In genomic region chr20:9440891-9441290, GRCh38 we compare ENCODE assay signal across 28 cellular contexts.
"Had no signal": no experiment of that assay in that cellular context is flagged by ENCODE, and none has a peak within 500 bp of the region (broad histone marks: within the 10 kb centered on the region; RNA-seq: fewer than 3 reads in every experiment).

No MANE protein-coding gene starts in this region.

- H3K27me3 Mint-ChIP-seq: activated naive CD4-positive, alpha-beta T cell treated with anti-CD3 and anti-CD28 coated beads, Interleukin-2, amount 10 ng/mL, durations not matched to agents 7 days and 5 days; naive thymus-derived CD4-positive, alpha-beta T cell had no signal

- H3K27ac Mint-ChIP-seq: activated naive CD4-positive, alpha-beta T cell treated with anti-CD3 and anti-CD28 coated beads, Interleukin-2, amount 10 ng/mL, durations not matched to agents 7 days and 5 days; naive thymus-derived CD4-positive, alpha-beta T cell; stimulated activated effector memory CD8-positive, alpha-beta T cell treated with anti-CD3 and anti-CD28 coated beads, Interleukin-12 subunit alpha, Interleukin-12 subunit beta, amount 100 ng/mL, for 72 hours; T-helper 1 cell treated with Interleukin-12 subunit alpha and Interleukin-12 subunit beta and Interleukin-4 antibody, amounts not matched to agents 30 μg/mL and 1 μg/mL, for 36 hours had no signal

- H3K27me3 ChIP-seq: body of pancreas, gastroesophageal sphincter, right lobe of liver, stomach, vagina had no signal

- DNase-seq: activated CD4-positive, alpha-beta T cell treated with anti-CD3 and anti-CD28 coated beads for 4 hours; activated CD4-positive, alpha-beta T cell treated with anti-CD3 and anti-CD28 coated beads, Interleukin-2, amount 50 U/mL, for 48 hours; activated CD4-positive, CD25-positive, alpha-beta regulatory T cell; activated CD8-positive, alpha-beta memory T cell treated with anti-CD3 and anti-CD28 coated beads, Interleukin-2, amount 50 U/mL, for 48 hours; activated effector memory CD4-positive, alpha-beta T cell treated with Interleukin-2 at 50 U/mL for 16 hours; activated naive CD4-positive, alpha-beta T cell treated with anti-CD3 and anti-CD28 coated beads, Interleukin-2, amount 10 ng/mL, durations not matched to agents 7 days and 5 days; activated T-cell treated with anti-CD3 and anti-CD28 coated beads, Interleukin-2, amount 50 U/mL, for 4 hours; body of pancreas; dermis blood vessel endothelial cell; effector CD8-positive, alpha-beta T cell; head of caudate nucleus; kidney; naive thymus-derived CD4-positive, alpha-beta T cell; occipital lobe; posterior cingulate gyrus; right lobe of liver; small intestine; stimulated activated CD4-positive, alpha-beta T cell treated with anti-CD3 and anti-CD28 coated beads, Interleukin-2, amount 100 ng/mL, for 24 hours; stomach; T1000; trophoblast cell had no signal

- H3K4me1 ChIP-seq: body of pancreas, gastroesophageal sphincter, right lobe of liver, stomach, vagina had no signal

- H3K4me3 ChIP-seq: body of pancreas, gastroesophageal sphincter, lung, right lobe of liver, stomach, vagina had no signal

- ATAC-seq: activated T-cell treated with anti-CD3 and anti-CD28 coated beads, Interleukin-2, amount 50 U/mL, for 4 hours; body of pancreas; gastroesophageal sphincter; left lobe of liver; naive thymus-derived CD4-positive, alpha-beta T cell; right lobe of liver; stimulated activated effector memory CD8-positive, alpha-beta T cell treated with anti-CD3 and anti-CD28 coated beads, Interleukin-12 subunit alpha, Interleukin-12 subunit beta, amount 100 ng/mL, for 72 hours had no signal

- H3K36me3 ChIP-seq: right lobe of liver had no signal

- H3K9me3 ChIP-seq: body of pancreas, right lobe of liver, vagina had no signal

- H3K36me3 Mint-ChIP-seq: activated naive CD4-positive, alpha-beta T cell treated with anti-CD3 and anti-CD28 coated beads, Interleukin-2, amount 10 ng/mL, durations not matched to agents 7 days and 5 days; stimulated activated effector memory CD8-positive, alpha-beta T cell treated with anti-CD3 and anti-CD28 coated beads, Interleukin-12 subunit alpha, Interleukin-12 subunit beta, amount 100 ng/mL, for 72 hours had no signal

- H3K27ac ChIP-seq: body of pancreas, gastroesophageal sphincter, right lobe of liver, stomach, vagina had no signal

- H3K4me1 Mint-ChIP-seq: activated naive CD4-positive, alpha-beta T cell treated with anti-CD3 and anti-CD28 coated beads, Interleukin-2, amount 10 ng/mL, durations not matched to agents 7 days and 5 days; naive thymus-derived CD4-positive, alpha-beta T cell; stimulated activated effector memory CD8-positive, alpha-beta T cell treated with anti-CD3 and anti-CD28 coated beads, Interleukin-12 subunit alpha, Interleukin-12 subunit beta, amount 100 ng/mL, for 72 hours had no signal

- H3K4me3 Mint-ChIP-seq: activated naive CD4-positive, alpha-beta T cell treated with anti-CD3 and anti-CD28 coated beads, Interleukin-2, amount 10 ng/mL, durations not matched to agents 7 days and 5 days; activated T-cell treated with anti-CD3 and anti-CD28 coated beads, Interleukin-2, amount 50 U/mL, for 4 hours; naive thymus-derived CD4-positive, alpha-beta T cell; neural crest cell; stimulated activated effector memory CD8-positive, alpha-beta T cell treated with anti-CD3 and anti-CD28 coated beads, Interleukin-12 subunit alpha, Interleukin-12 subunit beta, amount 100 ng/mL, for 72 hours; T-helper 1 cell treated with Interleukin-12 subunit alpha and Interleukin-12 subunit beta and Interleukin-4 antibody, amounts not matched to agents 30 μg/mL and 1 μg/mL, for 36 hours had no signal
